ENCODE assay signal across 9 cellular contexts in the genomic region with DNA sequence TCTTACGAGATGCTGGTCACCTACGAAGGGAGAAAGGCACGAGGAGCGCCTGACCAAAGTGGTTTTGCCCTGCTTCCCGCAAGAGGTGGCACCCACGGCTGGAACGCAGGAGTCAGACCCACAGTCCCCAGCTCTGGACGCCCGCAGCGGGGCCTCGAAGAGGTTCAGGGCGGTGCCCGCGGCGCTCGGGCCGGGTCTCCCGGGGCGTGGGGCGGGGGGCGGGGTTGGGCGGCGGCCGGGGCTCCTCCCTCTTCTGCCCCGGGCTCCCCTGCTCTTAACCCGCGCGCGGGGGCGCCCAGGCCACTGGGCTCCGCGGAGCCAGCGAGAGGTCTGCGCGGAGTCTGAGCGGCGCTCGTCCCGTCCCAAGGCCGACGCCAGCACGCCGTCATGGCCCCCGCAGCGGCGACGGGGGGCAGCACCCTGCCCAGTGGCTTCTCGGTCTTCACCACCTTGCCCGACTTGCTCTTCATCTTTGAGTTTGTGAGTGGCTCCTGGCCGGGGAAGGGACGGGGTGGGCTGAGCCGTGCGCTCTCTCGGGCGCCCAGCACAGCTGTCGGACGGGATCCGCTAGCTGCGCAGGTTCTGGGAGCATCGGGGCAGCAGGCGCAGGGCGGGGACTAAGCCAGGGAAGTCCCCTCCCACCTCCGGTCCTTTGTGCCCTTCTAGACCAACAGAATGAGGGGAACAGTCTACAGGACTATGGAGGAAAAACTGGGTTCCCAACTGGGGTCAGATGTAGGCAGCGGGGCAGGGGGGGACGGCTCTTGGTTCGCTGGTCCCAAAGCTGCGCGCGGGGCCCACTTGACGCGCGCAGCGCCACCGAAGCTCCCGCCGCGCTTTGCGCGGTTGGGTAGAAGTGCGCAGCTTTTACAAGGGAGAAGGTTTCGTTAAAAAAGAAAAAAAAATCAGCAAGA. TPM values are rescaled to one million over a fixed set of nuclear protein-coding genes. Genes with fewer than 3 reads are reported as not detected.
A peak's percentile ranks its signal among the peaks of the same experiment; 100 is the strongest.
DNase-seq lines count a peak whose midpoint lies in the region; ATAC-seq, FAIRE-seq and TF ChIP-seq lines count a peak whose summit lies in the region.
"Had no signal": no experiment of that assay in that cellular context is flagged by ENCODE, and none has a peak within 500 bp of the region (broad histone marks: within the 10 kb centered on the region; RNA-seq: fewer than 3 reads in every experiment).

Gene MAL, plus strand, starts transcription at position 303 of the 914 bp plus-strand sequence. Its CDS starts 85 bp downstream, at position 388.

- CTCF ChIA-PET in HepG2 (lab: Yijun Ruan, JAX; ENCODE audit: low intra/inter-chr PET ratio, low total read pairs): interaction anchor here (1.7 kb wide), 1 partner anchor 54 kb away, joined by 3 read pairs; no protein-coding TSS in a partner anchor
- CTCF ChIA-PET in naive thymus-derived CD4-positive, alpha-beta T cell (lab: Charles Lee): interaction anchor here (0.8 to 10.4 kb wide), 7 partner anchors 16 to 90 kb away, joined by 3 to 502 read pairs (median 30); no protein-coding TSS in a partner anchor

- BruUV-seq in HepG2 (replicated peaks; lab: Mats Ljungman, UMichigan): no TSS peak

- no peaks in the 10 kb centered on the region; the same call in 1 of the 2 replicates for H4K20me1 ChIP-seq in HepG2 (ENCODE audit: insufficient read depth, low read length)

- in situ Hi-C loops in HepG2 (cut with HindIII; ENCODE audit: extremely low pct_ligation_motif_present, low pct_unique_long_range_greater_than_20kb): loop anchor here (10.0 kb wide), 1 partner anchor 49 kb away; no protein-coding TSS in a partner anchor

- ATAC-seq in HepG2 (no peak), right lobe of liver (no peak)
- peak; percentile 58 for ATAC-seq in naive thymus-derived CD4-positive, alpha-beta T cell

- TF ChIP-seq EP300 in HepG2 (IDR thresholded peaks at IDR 0.05; ENCODE audit: low read depth in 2 of 2, low read length in 2 of 2): no peak
- TF ChIP-seq EP300 in HepG2 (CRISPR knock-in tag; IDR thresholded peaks at IDR 0.05; ENCODE audit: borderline replicate concordance): no peak
- no peak for TF ChIP-seq EP300 in suprapubic skin (IDR thresholded peaks at IDR 0.05)

- WGBS in HepG2 (ENCODE audit: low lambda C conversion rate): 66% methylated on average over 38 of the region's 81 CpGs
- 3% methylated on average over 41 of the region's 81 CpGs for WGBS in right lobe of liver (ENCODE audit: insufficient coverage, low coverage, low lambda C conversion rate, missing lambda C conversion rate)
- WGBS in suprapubic skin: 1% methylated on average over 18 of the region's 81 CpGs

- H3K9me3 ChIP-seq in HepG2 (ENCODE audit: low read length) (no peaks in the 10 kb centered on the region), right lobe of liver (no peaks in the 10 kb centered on the region), suprapubic skin (no peaks in the 10 kb centered on the region)
- H3K9me3 ChIP-seq in effector memory CD4-positive, alpha-beta T cell (ENCODE audit: control insufficient read depth, low read length): no peaks in the 10 kb centered on the region
- H3K9me3 ChIP-seq in naive thymus-derived CD4-positive, alpha-beta T cell (ENCODE audit: control insufficient read depth in 2 of 3, low read length in 3 of 3): no peaks in the 10 kb centered on the region

- intact Hi-C loops in HepG2 (cut with micrococcal nuclease; ENCODE audit: unreplicated experiment) (no loop called here), right lobe of liver (cut with DNase I) (no loop called here)
- intact Hi-C loops in naive thymus-derived CD4-positive, alpha-beta T cell (cut with micrococcal nuclease): loop anchor here (1.0 to 10.0 kb wide), 4 partner anchors 15 to 1509 kb away; partner anchors contain the start of genes ARID5A (in 1 of the 2) and MRPS5 (in 1 of the 2)

- FAIRE-seq in HepG2 (lab: Jason Lieb, UNC): no peak
- FAIRE-seq: colon had no signal

- H3K27ac Mint-ChIP-seq in naive thymus-derived CD4-positive, alpha-beta T cell: peak within 1 kb of the TSS; percentile 92 to 100 (median 98)

- H3K27ac ChIP-seq in HepG2 (ENCODE audit: extremely low read length, insufficient read depth, low read length) (no peak within 1 kb of the TSS), right lobe of liver (no peak within 1 kb of the TSS), suprapubic skin (no peak within 1 kb of the TSS)
- H3K27ac ChIP-seq in effector memory CD4-positive, alpha-beta T cell (ENCODE audit: insufficient read depth, low read length, poor library complexity, severe bottlenecking): peak within 1 kb of the TSS; percentile 82
- H3K27ac ChIP-seq in naive thymus-derived CD4-positive, alpha-beta T cell (ENCODE audit: low read depth, low read length): peak within 1 kb of the TSS; percentile 84

- H3K36me3 ChIP-seq in HepG2 (replicated peaks in 1 of 2; ENCODE audit: control insufficient read depth in 1 of 2, insufficient read depth in 2 of 2, low read length in 2 of 2) (no peaks in the 10 kb centered on the region), right lobe of liver (no peaks in the 10 kb centered on the region), suprapubic skin (no peaks in the 10 kb centered on the region)
- H3K36me3 ChIP-seq in effector memory CD4-positive, alpha-beta T cell (ENCODE audit: control insufficient read depth, insufficient read depth, low read length): no peaks in the 10 kb centered on the region
- H3K36me3 ChIP-seq in naive thymus-derived CD4-positive, alpha-beta T cell (ENCODE audit: control insufficient read depth in 2 of 3, insufficient read depth in 3 of 3, low read length in 3 of 3): peaks cover 0 to 12% (median 0%) of the 10 kb centered on the region in 3 experiments

- POLR2A ChIA-PET in HepG2 (lab: Yijun Ruan, JAX): no interaction called here
- POLR2A ChIA-PET in naive thymus-derived CD4-positive, alpha-beta T cell (lab: Charles Lee): interaction anchor here (0.6 to 16.0 kb wide), 13 partner anchors 9 to 139 kb away, joined by 3 to 1031 read pairs (median 7); partner anchors contain the start of genes MRPS5, ZNF2 and ZNF514

- peaks cover 5% of the 10 kb centered on the region; the same call in 1 of the 2 replicates for H3K4me1 ChIP-seq in HepG2 (ENCODE audit: insufficient read depth, low read length)
- peaks cover 0 to 11% (median 0%) of the 10 kb centered on the region in 4 donors for H3K4me1 ChIP-seq in right lobe of liver
- peaks cover 51% of the 10 kb centered on the region for H3K4me1 ChIP-seq in effector memory CD4-positive, alpha-beta T cell (ENCODE audit: control insufficient read depth, insufficient read depth, low read length, poor library complexity, severe bottlenecking)
- H3K4me1 ChIP-seq in naive thymus-derived CD4-positive, alpha-beta T cell (ENCODE audit: control insufficient read depth in 2 of 2, insufficient read depth in 2 of 2, low read length in 2 of 2): peaks cover 9 to 51% of the 10 kb centered on the region in 2 donors
- H3K4me1 ChIP-seq in suprapubic skin: peaks cover 21% of the 10 kb centered on the region

- H3K27me3 Mint-ChIP-seq in naive thymus-derived CD4-positive, alpha-beta T cell: peaks cover 0 to 14% (median 0%) of the 10 kb centered on the region in 5 donors

- no peaks in the 10 kb centered on the region for H3K79me2 ChIP-seq in HepG2 (ENCODE audit: insufficient read depth, low read length)

- no peak within 1 kb of the TSS for H3K9ac ChIP-seq in HepG2 (ENCODE audit: insufficient read depth, low read depth, low read length)

- H3K4me3 Mint-ChIP-seq in naive thymus-derived CD4-positive, alpha-beta T cell: peak within 1 kb of the TSS; percentile 82 to 100 (median 99)

- no peak for TF ChIP-seq RAD21 in HepG2 (CRISPR knock-in tag; IDR thresholded peaks at IDR 0.05)

- no peak within 1 kb of the TSS for H2AFZ ChIP-seq in HepG2 (ENCODE audit: low read length)

- H3K36me3 Mint-ChIP-seq in naive thymus-derived CD4-positive, alpha-beta T cell: peaks cover 0 to 42% (median 9%) of the 10 kb centered on the region in 5 donors

- peaks cover 43 to 81% (median 71%) of the 10 kb centered on the region in 7 donors for H3K4me1 Mint-ChIP-seq in naive thymus-derived CD4-positive, alpha-beta T cell

- TF ChIP-seq CTCF in HepG2 (CRISPR knock-in tag; IDR thresholded peaks at IDR 0.05) (no peak), right lobe of liver (IDR thresholded peaks at IDR 0.05) (no peak), suprapubic skin (IDR thresholded peaks at IDR 0.05) (no peak)

- H3K9me3 Mint-ChIP-seq in naive thymus-derived CD4-positive, alpha-beta T cell: peaks cover 0 to 3% (median 0%) of the 10 kb centered on the region in 11 donors

- no peak within 1 kb of the TSS for H3K4me2 ChIP-seq in HepG2 (ENCODE audit: low read depth, low read length)

- H3K27me3 ChIP-seq in HepG2 (ENCODE audit: control insufficient read depth in 1 of 2, insufficient read depth in 2 of 2, low read length in 2 of 2): peaks cover 14 to 81% of the 10 kb centered on the region in 2 experiments; a peak in 4 of 5 replicates
- peaks cover 0 to 18% of the 10 kb centered on the region in 2 donors for H3K27me3 ChIP-seq in right lobe of liver
- no peaks in the 10 kb centered on the region for H3K27me3 ChIP-seq in effector memory CD4-positive, alpha-beta T cell (replicated peaks; ENCODE audit: control insufficient read depth, insufficient read depth, low read length, poor library complexity, severe bottlenecking)
- H3K27me3 ChIP-seq in naive thymus-derived CD4-positive, alpha-beta T cell (ENCODE audit: control insufficient read depth in 2 of 2, insufficient read depth in 2 of 2, low read length in 2 of 2): no peaks in the 10 kb centered on the region
- H3K27me3 ChIP-seq in suprapubic skin: peaks cover 64% of the 10 kb centered on the region

- no peak for DNase-seq in HepG2 (ENCODE audit: low spot score)
- DNase-seq in right lobe of liver: no peak
- DNase-seq in activated CD4-positive, alpha-beta T cell treated with anti-CD3 and anti-CD28 coated beads for 4 hours: peak; percentile 64 to 67
- peak; percentile 20 to 51 (median 32) for DNase-seq in effector memory CD4-positive, alpha-beta T cell
- peak; percentile 33 to 74 (median 59) for DNase-seq in naive thymus-derived CD4-positive, alpha-beta T cell
- DNase-seq in suprapubic skin (ENCODE audit: low spot score in 2 of 2): no peak
- no peak for DNase-seq in middle frontal gyrus (ENCODE audit: extremely low spot score, low spot score)
- no peak for DNase-seq in NCI-H226

- no peak for TF ChIP-seq POLR2A in HepG2 (IDR thresholded peaks at IDR 0.05; ENCODE audit: insufficient read depth in 1 of 2, low read depth in 2 of 2, low read length in 2 of 2)
- TF ChIP-seq POLR2A in right lobe of liver (IDR thresholded peaks at IDR 0.05): no peak
- no peak for TF ChIP-seq POLR2A in suprapubic skin (IDR thresholded peaks at IDR 0.05)

- H3K4me3 ChIP-seq in HepG2 (replicated peaks in 1 of 3; ENCODE audit: insufficient read depth in 1 of 3, low read depth in 2 of 3, low read length in 3 of 3) (no peak within 1 kb of the TSS), right lobe of liver (no peak within 1 kb of the TSS), suprapubic skin (peak within 1 kb of the TSS; percentile 43)
- H3K4me3 ChIP-seq in effector memory CD4-positive, alpha-beta T cell (ENCODE audit: insufficient read depth, low read depth, low read length, poor library complexity, severe bottlenecking): peak within 1 kb of the TSS; percentile 92
- peak within 1 kb of the TSS; percentile 77 for H3K4me3 ChIP-seq in naive thymus-derived CD4-positive, alpha-beta T cell (ENCODE audit: low read length)

RNA-seq across cellular contexts. Expression of gene MAL, which starts in this region (rescaled TPM):
- total RNA-seq in HepG2 (2016; rRNA removed; fragmentation: Illumina TruSeq; extraction: Trizol) (not detected in 2 replicates), right lobe of liver (under 1 TPM in 1 of 6 experiments, not detected in 5; 0.24 TPM), suprapubic skin (10 to 100 TPM in 3 of 4 donors, 1 to 10 TPM in 1; 6.5 to 29.4 (median 11.8) TPM)
- total RNA-seq in HepG2 (2016; cell fraction: cytosol; rRNA removed; fragmentation: Illumina TruSeq; extraction: Trizol; ENCODE audit: low read depth): not detected in 2 replicates
- total RNA-seq in HepG2 (2016; cell fraction: insoluble cytoplasmic fraction; rRNA removed; fragmentation: Illumina TruSeq; extraction: Trizol): not detected in 2 replicates
- total RNA-seq in HepG2 (2016; cell fraction: membrane; rRNA removed; fragmentation: Illumina TruSeq; extraction: Trizol): not detected in 2 replicates
- not detected in 2 replicates for total RNA-seq in HepG2 (2016; cell fraction: nucleus; rRNA removed; fragmentation: Illumina TruSeq; extraction: Trizol)
- polyA plus RNA-seq in HepG2 (2011; rRNA removed): not detected in 2 replicates
- polyA plus RNA-seq in HepG2 (2011; cell fraction: cytosol; rRNA removed): not detected in 2 replicates
- polyA plus RNA-seq in HepG2 (2011; cell fraction: nucleus; rRNA removed): not detected in 2 replicates
- polyA plus RNA-seq in HepG2 (2012): not detected in 2 replicates
- not detected in 2 replicates for polyA plus RNA-seq in HepG2 (2016; cell fraction: cytosol; fragmentation: Illumina TruSeq; extraction: Trizol; ENCODE audit: low read depth)
- polyA plus RNA-seq in HepG2 (2016; cell fraction: insoluble cytoplasmic fraction; fragmentation: Illumina TruSeq; extraction: Trizol; ENCODE audit: low read depth): not detected in 2 replicates
- polyA plus RNA-seq in HepG2 (2016; cell fraction: membrane; fragmentation: Illumina TruSeq; extraction: Trizol; ENCODE audit: low read depth): not detected in 2 replicates
- polyA plus RNA-seq in HepG2 (2016; cell fraction: nucleus; fragmentation: Illumina TruSeq; extraction: Trizol; ENCODE audit: insufficient read depth, low read depth): not detected in 2 replicates
- polyA minus RNA-seq in HepG2 (2011; rRNA and poly(A)+ RNA removed; ENCODE audit: low replicate concordance): not detected in 2 replicates
- polyA minus RNA-seq in HepG2 (2011; cell fraction: cytosol; rRNA and poly(A)+ RNA removed): not detected in 2 replicates
- not detected in 2 replicates for polyA minus RNA-seq in HepG2 (2011; cell fraction: nucleus; rRNA and poly(A)+ RNA removed)
- 100 to 1,000 TPM; 124 to 575 (median 159) TPM for total RNA-seq in naive thymus-derived CD4-positive, alpha-beta T cell
- polyA plus RNA-seq in naive thymus-derived CD4-positive, alpha-beta T cell: 100 to 1,000 TPM; 355 to 408 TPM

Comparison
In these comparisons a context has a peak if more than half of its experiments do, and no peak if none do; other contexts are left out.
1. RNA of gene MAL (total RNA-seq): 124 to 575 TPM in naive thymus-derived CD4-positive, alpha-beta T cell and 6.5 to 29.4 TPM in suprapubic skin; 0.24 TPM in right lobe of liver and not detected in HepG2; every median in the first group is over 4 times any median in the second.
2. RNA of gene MAL (total RNA-seq): 124 to 575 TPM in naive thymus-derived CD4-positive, alpha-beta T cell; 6.5 to 29.4 TPM in suprapubic skin; every median in the first group is over 4 times any median in the second.
3. RNA of gene MAL (polyA plus RNA-seq): 355 to 408 TPM in naive thymus-derived CD4-positive, alpha-beta T cell; not detected in HepG2; every median in the first group is over 100 times any median in the second.
4. DNase-seq: peak in activated CD4-positive, alpha-beta T cell treated with anti-CD3 and anti-CD28 coated beads for 4 hours (2 of 2), effector memory CD4-positive, alpha-beta T cell (3 of 3) and naive thymus-derived CD4-positive, alpha-beta T cell (9 of 9); none in HepG2 (single experiment), right lobe of liver (0 of 3), suprapubic skin (0 of 2), middle frontal gyrus (single experiment) and NCI-H226 (single experiment).
5. H3K27ac ChIP-seq: peak in effector memory CD4-positive, alpha-beta T cell (single experiment) and naive thymus-derived CD4-positive, alpha-beta T cell (single experiment); none in HepG2 (single experiment), right lobe of liver (0 of 3) and suprapubic skin (single experiment).
6. H3K4me3 ChIP-seq: peak in effector memory CD4-positive, alpha-beta T cell (single experiment), naive thymus-derived CD4-positive, alpha-beta T cell (single experiment) and suprapubic skin (single experiment); none in HepG2 (0 of 3) and right lobe of liver (0 of 3).
7. intact Hi-C loops: an anchor here in naive thymus-derived CD4-positive, alpha-beta T cell (1.0 to 10.0 kb wide); none called in HepG2 and right lobe of liver.